ENCODE assay signal across 16 cellular contexts in genomic region chr7:662576-662975, GRCh38.
"Had no signal": no experiment of that assay in that cellular context is flagged by ENCODE, and none has a peak within 500 bp of the region (broad histone marks: within the 10 kb centered on the region; RNA-seq: fewer than 3 reads in every experiment).

No MANE protein-coding gene starts in this region.

- H3K4me3 ChIP-seq: cardiac muscle cell, heart right ventricle had no signal

- H3K9me3 Mint-ChIP-seq: nephron progenitor cell had no signal

- H3K36me3 ChIP-seq: cardiac muscle cell, heart right ventricle had no signal

- DNase-seq: activated CD4-positive, CD25-positive, alpha-beta regulatory T cell; activated CD8-positive, alpha-beta memory T cell treated with anti-CD3 and anti-CD28 coated beads for 24 hours; activated gamma-delta T cell; heart right ventricle; islet precursor cell; nephron progenitor cell; stimulated activated CD4-positive, alpha-beta T cell treated with anti-CD3 and anti-CD28 coated beads, Interleukin-4, amount 100 ng/mL, for 1 hour; stimulated activated CD8-positive, alpha-beta memory T cell treated with anti-CD3 and anti-CD28 coated beads, Interleukin-4, amount 100 ng/mL, for 48 hours had no signal

- FAIRE-seq: astrocyte, colon, endothelial cell of umbilical vein, frontal cortex had no signal

- H3K9me3 ChIP-seq: heart right ventricle had no signal

- ATAC-seq: heart right ventricle, left lobe of liver, SK-N-SH treated with all-trans-retinoic acid at 6 μM for 48 hours had no signal

- H3K27ac ChIP-seq: cardiac muscle cell had no signal

- H3K27ac Mint-ChIP-seq: nephron progenitor cell; T-helper 1 cell treated with Interleukin-12 subunit alpha and Interleukin-12 subunit beta and Interleukin-4 antibody, amounts not matched to agents 30 μg/mL and 1 μg/mL, for 36 hours had no signal

- H3K4me3 Mint-ChIP-seq: nephron progenitor cell; T-helper 1 cell treated with Interleukin-12 subunit alpha and Interleukin-12 subunit beta and Interleukin-4 antibody, amounts not matched to agents 30 μg/mL and 1 μg/mL, for 36 hours had no signal

- H3K27me3 ChIP-seq: cardiac muscle cell, heart right ventricle had no signal
